8 cellular contexts compared by ENCODE assay signal in genomic region chrX:11423362-11423818, GRCh38.
A peak's percentile ranks its signal among the peaks of the same experiment; 100 is the strongest.
DNase-seq lines count a peak whose midpoint lies in the region; ATAC-seq lines count a peak whose summit lies in the region.

No MANE protein-coding gene starts in this region.

- intact Hi-C loops in left cardiac atrium (cut with DNase I), result no loop called here
- intact Hi-C loops in activated naive CD4-positive, alpha-beta T cell treated with anti-CD3 and anti-CD28 coated beads for 36 hours (cut with micrococcal nuclease), result no loop called here

- no peaks in the 10 kb centered on the region for H3K36me3 Mint-ChIP-seq in activated naive CD4-positive, alpha-beta T cell treated with anti-CD3 and anti-CD28 coated beads for 36 hours (ENCODE audit: low read depth)

- DNase-seq in NOMO-1 treated with dmso at 0.1 percent for 144 hours (lab: John Stamatoyannopoulos, UW; ENCODE audit: unreplicated experiment), result peak; percentile 27
- no peak for DNase-seq in left cardiac atrium
- no peak for DNase-seq in NCI-H2171 (lab: John Stamatoyannopoulos, UW)
- DNase-seq in stimulated activated naive CD4-positive, alpha-beta T cell (lab: John Stamatoyannopoulos, UW), result no peak
- no peak for DNase-seq in NCI-H187 treated with DMSO at 0.1 percent for 48 hours (lab: John Stamatoyannopoulos, UW)
- DNase-seq in activated naive CD4-positive, alpha-beta T cell treated with anti-CD3 and anti-CD28 coated beads for 36 hours, result no peak

- ATAC-seq in GM18511 (IDR thresholded peaks at IDR 0.05; ENCODE audit: unreplicated experiment), result peak; percentile 83
- ATAC-seq in HG02642 (IDR thresholded peaks at IDR 0.05; ENCODE audit: poor library complexity, unreplicated experiment), result peak; percentile 74
- peak; percentile 28 to 71 for ATAC-seq in left cardiac atrium

- H3K9me3 Mint-ChIP-seq in activated naive CD4-positive, alpha-beta T cell treated with anti-CD3 and anti-CD28 coated beads for 36 hours, result no peaks in the 10 kb centered on the region

- peaks cover 8% of the 10 kb centered on the region for H3K27me3 Mint-ChIP-seq in activated naive CD4-positive, alpha-beta T cell treated with anti-CD3 and anti-CD28 coated beads for 36 hours (ENCODE audit: low read depth)

- no peak overlapping the region for H3K4me3 Mint-ChIP-seq in activated naive CD4-positive, alpha-beta T cell treated with anti-CD3 and anti-CD28 coated beads for 36 hours

- CTCF ChIA-PET in activated naive CD4-positive, alpha-beta T cell treated with anti-CD3 and anti-CD28 coated beads for 36 hours (lab: Charles Lee), result no interaction called here

- no peak overlapping the region for H3K27ac Mint-ChIP-seq in activated naive CD4-positive, alpha-beta T cell treated with anti-CD3 and anti-CD28 coated beads for 36 hours

- H3K4me1 Mint-ChIP-seq in activated naive CD4-positive, alpha-beta T cell treated with anti-CD3 and anti-CD28 coated beads for 36 hours (ENCODE audit: low read depth), result no peaks in the 10 kb centered on the region
